8 cellular contexts compared by ENCODE assay signal in the genomic region with DNA sequence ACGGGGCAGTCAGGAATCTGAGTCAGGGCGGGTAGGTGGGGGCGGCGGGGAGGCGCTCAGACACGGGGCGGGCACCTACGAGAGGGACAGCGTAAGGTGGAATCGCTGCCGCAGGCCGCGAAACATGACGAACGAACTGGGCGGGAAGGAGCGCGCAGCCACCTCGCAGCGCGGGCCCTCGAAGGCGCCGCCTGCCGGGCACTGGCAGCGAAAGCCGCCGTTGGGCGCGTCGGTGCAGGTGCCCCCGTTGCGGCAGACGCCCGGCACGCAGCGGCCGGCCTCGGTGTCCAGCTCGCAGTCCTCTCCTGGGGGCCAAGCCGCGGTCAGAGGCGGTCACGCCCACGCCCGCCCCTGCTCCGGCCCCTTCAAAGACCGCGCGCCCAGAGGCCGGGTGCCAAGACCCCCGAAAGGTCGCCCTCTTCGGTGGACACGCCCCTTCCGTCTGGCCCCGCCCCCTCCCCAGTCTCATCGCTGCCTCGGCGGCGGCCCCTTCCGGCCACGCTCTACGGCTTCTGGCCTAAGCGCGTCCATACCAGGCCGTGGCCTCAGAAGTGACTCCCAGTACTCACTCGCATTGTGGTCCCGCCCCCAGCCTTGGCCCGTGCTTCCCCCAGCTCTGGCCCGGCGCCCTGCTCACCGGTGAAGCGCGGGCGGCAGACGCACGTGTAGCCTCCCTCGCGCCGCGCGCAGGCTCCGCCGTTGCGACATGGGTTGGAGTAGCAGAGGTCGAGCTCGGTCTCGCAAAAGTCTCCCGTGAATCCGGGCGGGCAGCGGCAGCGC. TPM values are rescaled to one million over a fixed set of nuclear protein-coding genes. Genes with fewer than 3 reads are reported as not detected.
A peak's percentile ranks its signal among the peaks of the same experiment; 100 is the strongest.
DNase-seq lines count a peak whose midpoint lies in the region; ATAC-seq and TF ChIP-seq lines count a peak whose summit lies in the region.

No MANE protein-coding gene starts in this region.

- H3K27me3 Mint-ChIP-seq in activated T-cell treated with anti-CD3 and anti-CD28 coated beads, Interleukin-2, amount 50 U/mL, for 4 hours (ENCODE audit: low read depth): peaks cover 7% of the 10 kb centered on the region
- H3K27me3 Mint-ChIP-seq in nephron progenitor cell (ENCODE audit: low read depth, poor library complexity): peaks cover 13% of the 10 kb centered on the region
- H3K27me3 Mint-ChIP-seq in stimulated activated naive CD8-positive, alpha-beta T cell treated with anti-CD3 and anti-CD28 coated beads, Interleukin-15, Interleukin-2, amounts not matched to agents 100 ng/mL and 50 ng/mL, for 24 hours: peaks cover 12% of the 10 kb centered on the region

- peak; percentile 43 for TF ChIP-seq CTCF in AG10803 (conservative IDR thresholded peaks at IDR 0.05; ENCODE audit: low read length)
- TF ChIP-seq CTCF in nephron progenitor cell (IDR thresholded peaks at IDR 0.05): peak; percentile 61

- H3K36me3 Mint-ChIP-seq in activated T-cell treated with anti-CD3 and anti-CD28 coated beads, Interleukin-2, amount 50 U/mL, for 4 hours (ENCODE audit: insufficient read depth): no peaks in the 10 kb centered on the region
- H3K36me3 Mint-ChIP-seq in nephron progenitor cell (ENCODE audit: low read depth): peaks cover 45% of the 10 kb centered on the region
- H3K36me3 Mint-ChIP-seq in stimulated activated naive CD8-positive, alpha-beta T cell treated with anti-CD3 and anti-CD28 coated beads, Interleukin-15, Interleukin-2, amounts not matched to agents 100 ng/mL and 50 ng/mL, for 24 hours (ENCODE audit: low read depth): no peaks in the 10 kb centered on the region

- peak; percentile 53 for ATAC-seq in GM21447 (IDR thresholded peaks at IDR 0.05; ENCODE audit: unreplicated experiment)
- ATAC-seq in activated T-cell treated with anti-CD3 and anti-CD28 coated beads, Interleukin-2, amount 50 U/mL, for 4 hours: peak; percentile 85 to 88

- DNase-seq in AG10803 (ENCODE audit: low read depth) (peak; percentile 62), MV-4-11 (lab: John Stamatoyannopoulos, UW) (peak; percentile 21), fibroblast of peridontal ligament (ENCODE audit: extremely low read depth) (peak; percentile 30), nephron progenitor cell (peak; percentile 95), NCI-H526 treated with DMSO at 0.1 percent for 48 hours (lab: John Stamatoyannopoulos, UW) (no peak)
- DNase-seq in activated T-cell treated with anti-CD3 and anti-CD28 coated beads, Interleukin-2, amount 50 U/mL, for 4 hours: peak; percentile 82

- H3K4me3 ChIP-seq in AG10803 (ENCODE audit: low read length): peak overlapping the region; percentile 46

- no peaks in the 10 kb centered on the region for H3K9me3 Mint-ChIP-seq in activated T-cell treated with anti-CD3 and anti-CD28 coated beads, Interleukin-2, amount 50 U/mL, for 4 hours
- H3K9me3 Mint-ChIP-seq in nephron progenitor cell: peaks cover 4% of the 10 kb centered on the region
- no peaks in the 10 kb centered on the region for H3K9me3 Mint-ChIP-seq in stimulated activated naive CD8-positive, alpha-beta T cell treated with anti-CD3 and anti-CD28 coated beads, Interleukin-15, Interleukin-2, amounts not matched to agents 100 ng/mL and 50 ng/mL, for 24 hours

- peak overlapping the region; percentile 78 for H3K4me3 Mint-ChIP-seq in activated T-cell treated with anti-CD3 and anti-CD28 coated beads, Interleukin-2, amount 50 U/mL, for 4 hours
- H3K4me3 Mint-ChIP-seq in nephron progenitor cell: peak overlapping the region; percentile 61
- peak overlapping the region; percentile 77 for H3K4me3 Mint-ChIP-seq in stimulated activated naive CD8-positive, alpha-beta T cell treated with anti-CD3 and anti-CD28 coated beads, Interleukin-15, Interleukin-2, amounts not matched to agents 100 ng/mL and 50 ng/mL, for 24 hours

- peaks cover 12% of the 10 kb centered on the region for H3K4me1 Mint-ChIP-seq in activated T-cell treated with anti-CD3 and anti-CD28 coated beads, Interleukin-2, amount 50 U/mL, for 4 hours (ENCODE audit: low read depth)
- H3K4me1 Mint-ChIP-seq in nephron progenitor cell: peaks cover 34% of the 10 kb centered on the region
- H3K4me1 Mint-ChIP-seq in stimulated activated naive CD8-positive, alpha-beta T cell treated with anti-CD3 and anti-CD28 coated beads, Interleukin-15, Interleukin-2, amounts not matched to agents 100 ng/mL and 50 ng/mL, for 24 hours (ENCODE audit: low read depth): peaks cover 21% of the 10 kb centered on the region

- no peak overlapping the region for H3K27ac Mint-ChIP-seq in nephron progenitor cell
- peak overlapping the region; percentile 88 for H3K27ac Mint-ChIP-seq in stimulated activated naive CD8-positive, alpha-beta T cell treated with anti-CD3 and anti-CD28 coated beads, Interleukin-15, Interleukin-2, amounts not matched to agents 100 ng/mL and 50 ng/mL, for 24 hours

RNA-seq across cellular contexts. Expression of a gene that starts 6.4 kb away (rescaled TPM):
- total RNA-seq in activated T-cell treated with anti-CD3 and anti-CD28 coated beads, Interleukin-2, amount 50 U/mL, for 4 hours: 10 to 100 TPM; 11.0 to 15.0 (median 12.3) TPM

RNA-seq across cellular contexts. Expression of a gene that starts 21.0 kb away (rescaled TPM):
- 10 to 100 TPM; 14.4 to 17.5 (median 17.2) TPM for total RNA-seq in activated T-cell treated with anti-CD3 and anti-CD28 coated beads, Interleukin-2, amount 50 U/mL, for 4 hours

RNA-seq across cellular contexts. Expression of a gene that starts 29.5 kb away (rescaled TPM):
- 10 to 100 TPM; 21.3 to 24.3 (median 22.0) TPM for total RNA-seq in activated T-cell treated with anti-CD3 and anti-CD28 coated beads, Interleukin-2, amount 50 U/mL, for 4 hours

RNA-seq across cellular contexts. Expression of a gene that starts 34.7 kb away (rescaled TPM):
- total RNA-seq in activated T-cell treated with anti-CD3 and anti-CD28 coated beads, Interleukin-2, amount 50 U/mL, for 4 hours: not detected

RNA-seq across cellular contexts. Expression of a gene that starts 46.8 kb away (rescaled TPM):
- 100 to 1,000 TPM; 178 to 200 (median 193) TPM for total RNA-seq in activated T-cell treated with anti-CD3 and anti-CD28 coated beads, Interleukin-2, amount 50 U/mL, for 4 hours
